In the genomic region with DNA sequence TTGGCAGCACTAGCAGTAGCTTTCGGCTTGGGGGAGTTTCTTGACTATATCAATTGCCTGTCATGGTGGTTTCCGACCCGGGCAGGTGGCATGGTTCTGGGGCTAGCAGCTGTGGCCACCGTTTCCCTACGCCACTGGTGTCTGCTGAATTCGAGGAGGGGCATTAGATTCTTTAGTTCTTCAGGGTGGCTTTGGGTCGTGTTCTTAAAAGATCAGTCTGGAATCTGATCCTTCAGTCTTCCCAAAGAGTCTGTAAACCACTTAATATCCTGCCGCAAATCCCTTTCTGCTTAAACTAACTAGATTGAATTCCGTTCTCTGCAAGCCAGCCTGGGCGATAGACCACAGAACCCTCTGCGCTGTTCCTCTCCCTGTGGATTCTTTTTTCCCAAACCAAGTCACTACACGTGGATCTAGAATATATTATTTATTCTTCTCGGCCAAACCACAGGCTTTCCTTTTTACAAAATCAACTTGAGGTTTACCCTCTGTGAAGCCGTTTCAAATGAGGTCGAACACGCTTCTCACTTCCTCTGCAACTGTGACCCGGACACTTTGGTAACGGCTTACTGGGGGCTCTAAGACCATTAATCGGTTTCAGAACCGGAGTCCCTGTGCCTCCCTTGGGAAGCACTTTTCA, we compare ENCODE assay signal across 8 cellular contexts. TPM values are rescaled to one million over a fixed set of nuclear protein-coding genes. Genes with fewer than 3 reads are reported as not detected.
A peak's percentile ranks its signal among the peaks of the same experiment; 100 is the strongest.
DNase-seq lines count a peak whose midpoint lies in the region; ATAC-seq and TF ChIP-seq lines count a peak whose summit lies in the region.

No MANE protein-coding gene starts in this region.

- H3K27ac Mint-ChIP-seq in activated CD4-positive, alpha-beta memory T cell treated with anti-CD3 and anti-CD28 coated beads for 36 hours, result peak overlapping the region; percentile 77

- no peaks in the 10 kb centered on the region for H3K27me3 ChIP-seq in hepatocyte
- H3K27me3 ChIP-seq in thoracic aorta (replicated peaks; ENCODE audit: insufficient read depth), result no peaks in the 10 kb centered on the region

- H3K9me3 ChIP-seq in hepatocyte (ENCODE audit: low read depth) (no peaks in the 10 kb centered on the region), thoracic aorta (no peaks in the 10 kb centered on the region)

- no peaks in the 10 kb centered on the region for H3K36me3 ChIP-seq in hepatocyte (replicated peaks; ENCODE audit: insufficient read depth, low read depth)
- peaks cover 3% of the 10 kb centered on the region for H3K36me3 ChIP-seq in thoracic aorta

- CTCF ChIA-PET in activated CD4-positive, alpha-beta memory T cell treated with anti-CD3 and anti-CD28 coated beads for 36 hours (lab: Charles Lee), result interaction anchor here (0.6 to 4.2 kb wide), 4 partner anchors 20 to 683 kb away, joined by 3 to 81 read pairs (median 4); no protein-coding TSS in a partner anchor

- H3K4me3 ChIP-seq in hepatocyte (peak overlapping the region; percentile 24), thoracic aorta (peak overlapping the region; percentile 94)

- POLR2A ChIA-PET in activated CD4-positive, alpha-beta memory T cell treated with anti-CD3 and anti-CD28 coated beads for 36 hours (lab: Charles Lee), result no interaction called here

- ATAC-seq in thoracic aorta (ENCODE audit: insufficient number of reproducible peaks, low FRiP score, low read depth) (peak; percentile 22), HG02970 (IDR thresholded peaks at IDR 0.05; ENCODE audit: low FRiP score, unreplicated experiment) (no peak)

- H3K9me2 ChIP-seq in hepatocyte (replicated peaks; ENCODE audit: insufficient read depth), result no peaks in the 10 kb centered on the region

- peaks cover 17% of the 10 kb centered on the region for H3K27me3 Mint-ChIP-seq in activated CD4-positive, alpha-beta memory T cell treated with anti-CD3 and anti-CD28 coated beads for 36 hours

- peaks cover 24% of the 10 kb centered on the region for H3K4me1 Mint-ChIP-seq in activated CD4-positive, alpha-beta memory T cell treated with anti-CD3 and anti-CD28 coated beads for 36 hours (ENCODE audit: low read depth)

- H3K4me3 Mint-ChIP-seq in activated CD4-positive, alpha-beta memory T cell treated with anti-CD3 and anti-CD28 coated beads for 36 hours, result peak overlapping the region; percentile 81

- TF ChIP-seq CTCF in hepatocyte (IDR thresholded peaks at IDR 0.05; ENCODE audit: poor library complexity) (no peak), thoracic aorta (IDR thresholded peaks at IDR 0.05) (no peak)

- H3K9me3 Mint-ChIP-seq in activated CD4-positive, alpha-beta memory T cell treated with anti-CD3 and anti-CD28 coated beads for 36 hours, result no peaks in the 10 kb centered on the region

- H3K4me2 ChIP-seq in hepatocyte, result peak overlapping the region; percentile 72

- no peaks in the 10 kb centered on the region for H3K79me2 ChIP-seq in hepatocyte

- peak overlapping the region; percentile 64 for H2AFZ ChIP-seq in hepatocyte

- H3K27ac ChIP-seq in hepatocyte, result peak overlapping the region; percentile 38
- peak overlapping the region; percentile 76 to 78 for H3K27ac ChIP-seq in thoracic aorta

- WGBS in hepatocyte (ENCODE audit: low lambda C conversion rate, missing lambda C conversion rate), result 68% methylated on average over 20 of the region's 20 CpGs

- no peaks in the 10 kb centered on the region for H3K36me3 Mint-ChIP-seq in activated CD4-positive, alpha-beta memory T cell treated with anti-CD3 and anti-CD28 coated beads for 36 hours

- DNase-seq in activated T-cell treated with anti-CD3 and anti-CD28 coated beads for 48 hours (ENCODE audit: low read depth) (peak; percentile 4), hepatocyte (ENCODE audit: low spot score) (no peak), thoracic aorta (ENCODE audit: low spot score) (no peak), islet precursor cell (no peak), glomerular visceral epithelial cell (ENCODE audit: extremely low spot score) (no peak)
- DNase-seq in activated T-cell treated with anti-CD3 and anti-CD28 coated beads, Interleukin-2, amount 50 U/mL, for 1 hour, result no peak
- no peak for DNase-seq in activated CD4-positive, alpha-beta memory T cell treated with anti-CD3 and anti-CD28 coated beads for 36 hours

- peaks cover 3% of the 10 kb centered on the region for H3K4me1 ChIP-seq in hepatocyte (ENCODE audit: insufficient read depth)
- peaks cover 0 to 11% of the 10 kb centered on the region in 2 donors for H3K4me1 ChIP-seq in thoracic aorta (ENCODE audit: control insufficient read depth in 1 of 2, low read depth in 2 of 2)

- intact Hi-C loops in activated CD4-positive, alpha-beta memory T cell treated with anti-CD3 and anti-CD28 coated beads for 36 hours (cut with micrococcal nuclease), result loop anchor here (1.0 kb wide), 1 partner anchor 30 kb away; no protein-coding TSS in a partner anchor

- H4K20me1 ChIP-seq in hepatocyte (ENCODE audit: insufficient read depth, poor library complexity, severe bottlenecking), result no peaks in the 10 kb centered on the region

RNA-seq across cellular contexts. Expression of a gene that starts 55.4 kb away (rescaled TPM):
- under 1 TPM; 0.05 to 0.07 TPM for total RNA-seq in activated CD4-positive, alpha-beta memory T cell treated with anti-CD3 and anti-CD28 coated beads for 36 hours
- 1.1 and 1.2 TPM in 2 replicates for total RNA-seq in hepatocyte
- 0.60 and 1.1 TPM in 2 replicates for polyA plus RNA-seq in hepatocyte
- 100 to 1,000 TPM; 103 to 109 TPM for total RNA-seq in thoracic aorta

Comparison
In these comparisons a context has a peak if more than half of its experiments do, and no peak if none do; other contexts are left out.
1. RNA of a gene that starts 55.4 kb away (total RNA-seq): 103 to 109 TPM in thoracic aorta; 1.1 to 1.2 TPM in hepatocyte and 0.05 to 0.07 TPM in activated CD4-positive, alpha-beta memory T cell treated with anti-CD3 and anti-CD28 coated beads for 36 hours; every median in the first group is over 10 times any median in the second.